ENCODE assay signal across 8 cellular contexts in the genomic region with DNA sequence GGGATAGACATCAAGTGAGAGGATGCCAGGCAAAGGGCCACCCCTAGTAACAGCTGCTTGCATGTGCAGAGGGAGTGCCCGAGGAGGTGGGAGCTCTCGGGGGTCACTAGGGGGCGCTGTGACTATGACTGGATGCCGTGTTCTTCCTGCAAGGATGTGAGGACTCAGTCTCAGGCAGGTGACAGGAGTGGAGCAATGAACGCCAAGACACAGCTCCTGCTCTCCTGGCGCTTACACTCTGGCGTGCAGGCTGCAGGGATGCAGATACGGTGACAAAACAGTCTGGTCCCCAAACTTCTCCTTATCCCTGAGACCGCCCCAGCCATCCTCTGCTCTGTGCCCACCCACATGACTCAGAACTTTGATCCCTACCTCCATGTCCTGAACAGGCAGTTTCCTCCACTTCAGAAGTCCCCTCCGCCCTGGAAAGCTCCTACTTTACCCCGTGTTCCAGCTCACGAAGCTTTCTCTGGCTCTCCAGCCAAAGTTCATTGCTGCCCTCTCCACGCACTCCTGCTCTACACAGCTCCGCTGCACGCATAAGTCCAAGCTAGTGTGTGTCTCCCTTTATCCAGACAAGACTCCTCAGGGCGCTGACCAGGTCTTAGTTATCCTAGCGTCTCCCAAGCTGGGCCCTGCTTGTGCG. TPM values are rescaled to one million over a fixed set of nuclear protein-coding genes. Genes with fewer than 3 reads are reported as not detected.
DNase-seq lines count a peak whose midpoint lies in the region; ATAC-seq and TF ChIP-seq lines count a peak whose summit lies in the region.

No MANE protein-coding gene starts in this region.

- ATAC-seq in SK-N-SH treated with all-trans-retinoic acid at 6 μM for 48 hours: peak; percentile 91

- DNase-seq in NCI-H2029 (lab: John Stamatoyannopoulos, UW): peak; percentile 20
- DNase-seq in NCI-H2029 treated with DMSO at 0.1 percent for 48 hours (lab: John Stamatoyannopoulos, UW): no peak
- DNase-seq in activated naive CD4-positive, alpha-beta T cell treated with Interleukin-2 at 50 U/mL for 16 hours: peak; percentile 81
- DNase-seq in glomerular visceral epithelial cell (ENCODE audit: extremely low spot score): peak; percentile 86
- peak; percentile 89 for DNase-seq in posterior vena cava (ENCODE audit: low spot score)
- DNase-seq in ureter (ENCODE audit: low spot score): peak; percentile 86

- intact Hi-C loops in posterior vena cava (cut with DNase I): loop anchor here in 1 of 2 donors (5.0 kb wide), 2 partner anchors 33 to 323 kb away; a partner anchor contains a TSS

- TF ChIP-seq CTCF in LNCAP (IDR thresholded peaks at IDR 0.05): peak; percentile 85

TF ChIP-seq in SK-N-SH treated with all-trans-retinoic acid at 6 μM for 48 hours, 23 proteins besides CTCF, POLR2A, EP300 and RAD21:
- TF ChIP-seq ZFP30 (CRISPR knock-in tag; IDR thresholded peaks at IDR 0.05) (no peak), ZC3H10 (CRISPR knock-in tag; IDR thresholded peaks at IDR 0.05) (no peak), GLIS3 (CRISPR knock-in tag; IDR thresholded peaks at IDR 0.05) (no peak), OSR1 (CRISPR knock-in tag; IDR thresholded peaks at IDR 0.05) (no peak), TCF4 (CRISPR knock-in tag; IDR thresholded peaks at IDR 0.05; ENCODE audit: borderline replicate concordance) (no peak), ZNF565 (CRISPR knock-in tag; conservative IDR thresholded peaks at IDR 0.05; ENCODE audit: low read depth) (no peak)
- TF ChIP-seq, protein P1, sequence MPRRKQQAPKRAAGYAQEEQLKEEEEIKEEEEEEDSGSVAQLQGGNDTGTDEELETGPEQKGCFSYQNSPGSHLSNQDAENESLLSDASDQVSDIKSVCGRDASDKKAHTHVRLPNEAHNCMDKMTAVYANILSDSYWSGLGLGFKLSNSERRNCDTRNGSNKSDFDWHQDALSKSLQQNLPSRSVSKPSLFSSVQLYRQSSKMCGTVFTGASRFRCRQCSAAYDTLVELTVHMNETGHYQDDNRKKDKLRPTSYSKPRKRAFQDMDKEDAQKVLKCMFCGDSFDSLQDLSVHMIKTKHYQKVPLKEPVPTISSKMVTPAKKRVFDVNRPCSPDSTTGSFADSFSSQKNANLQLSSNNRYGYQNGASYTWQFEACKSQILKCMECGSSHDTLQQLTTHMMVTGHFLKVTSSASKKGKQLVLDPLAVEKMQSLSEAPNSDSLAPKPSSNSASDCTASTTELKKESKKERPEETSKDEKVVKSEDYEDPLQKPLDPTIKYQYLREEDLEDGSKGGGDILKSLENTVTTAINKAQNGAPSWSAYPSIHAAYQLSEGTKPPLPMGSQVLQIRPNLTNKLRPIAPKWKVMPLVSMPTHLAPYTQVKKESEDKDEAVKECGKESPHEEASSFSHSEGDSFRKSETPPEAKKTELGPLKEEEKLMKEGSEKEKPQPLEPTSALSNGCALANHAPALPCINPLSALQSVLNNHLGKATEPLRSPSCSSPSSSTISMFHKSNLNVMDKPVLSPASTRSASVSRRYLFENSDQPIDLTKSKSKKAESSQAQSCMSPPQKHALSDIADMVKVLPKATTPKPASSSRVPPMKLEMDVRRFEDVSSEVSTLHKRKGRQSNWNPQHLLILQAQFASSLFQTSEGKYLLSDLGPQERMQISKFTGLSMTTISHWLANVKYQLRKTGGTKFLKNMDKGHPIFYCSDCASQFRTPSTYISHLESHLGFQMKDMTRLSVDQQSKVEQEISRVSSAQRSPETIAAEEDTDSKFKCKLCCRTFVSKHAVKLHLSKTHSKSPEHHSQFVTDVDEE (CRISPR knock-in tag; IDR thresholded peaks at IDR 0.05): no peak
- TF ChIP-seq, protein P2, sequence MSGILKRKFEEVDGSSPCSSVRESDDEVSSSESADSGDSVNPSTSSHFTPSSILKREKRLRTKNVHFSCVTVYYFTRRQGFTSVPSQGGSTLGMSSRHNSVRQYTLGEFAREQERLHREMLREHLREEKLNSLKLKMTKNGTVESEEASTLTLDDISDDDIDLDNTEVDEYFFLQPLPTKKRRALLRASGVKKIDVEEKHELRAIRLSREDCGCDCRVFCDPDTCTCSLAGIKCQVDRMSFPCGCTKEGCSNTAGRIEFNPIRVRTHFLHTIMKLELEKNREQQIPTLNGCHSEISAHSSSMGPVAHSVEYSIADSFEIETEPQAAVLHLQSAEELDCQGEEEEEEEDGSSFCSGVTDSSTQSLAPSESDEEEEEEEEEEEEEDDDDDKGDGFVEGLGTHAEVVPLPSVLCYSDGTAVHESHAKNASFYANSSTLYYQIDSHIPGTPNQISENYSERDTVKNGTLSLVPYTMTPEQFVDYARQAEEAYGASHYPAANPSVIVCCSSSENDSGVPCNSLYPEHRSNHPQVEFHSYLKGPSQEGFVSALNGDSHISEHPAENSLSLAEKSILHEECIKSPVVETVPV (CRISPR knock-in tag; IDR thresholded peaks at IDR 0.05): no peak

RNA-seq across cellular contexts. Expression of a gene that starts 14.7 kb away (rescaled TPM):
- total RNA-seq in posterior vena cava (not detected), ureter (31.4 TPM)

RNA-seq across cellular contexts. Expression of a gene that starts 15.5 kb away (rescaled TPM):
- total RNA-seq in posterior vena cava: 1 to 10 TPM; 1.7 to 3.2 TPM
- 138 TPM for total RNA-seq in ureter

RNA-seq across cellular contexts. Expression of a gene that starts 30.8 kb away (rescaled TPM):
- not detected for total RNA-seq in posterior vena cava
- total RNA-seq in ureter: not detected

RNA-seq across cellular contexts. Expression of a gene that starts 34.9 kb away (rescaled TPM):
- total RNA-seq in posterior vena cava (10 to 100 TPM; 21.9 to 23.3 TPM), ureter (30.0 TPM)

RNA-seq across cellular contexts. Expression of a gene that starts 52.1 kb away (rescaled TPM):
- total RNA-seq in posterior vena cava (10 to 100 TPM; 18.3 to 22.9 TPM), ureter (51.3 TPM)

Comparison
In these comparisons a context has a peak if more than half of its experiments do, and no peak if none do; other contexts are left out.
1. RNA of a gene that starts 14.7 kb away (total RNA-seq): 31.4 TPM in ureter (single experiment); not detected in posterior vena cava; every median in the first group is over 10 times any median in the second.
2. RNA of a gene that starts 15.5 kb away (total RNA-seq): 138 TPM in ureter (single experiment); 1.7 to 3.2 TPM in posterior vena cava; every median in the first group is over 10 times any median in the second.